ENCODE assay signal across 8 cellular contexts in the genomic region with DNA sequence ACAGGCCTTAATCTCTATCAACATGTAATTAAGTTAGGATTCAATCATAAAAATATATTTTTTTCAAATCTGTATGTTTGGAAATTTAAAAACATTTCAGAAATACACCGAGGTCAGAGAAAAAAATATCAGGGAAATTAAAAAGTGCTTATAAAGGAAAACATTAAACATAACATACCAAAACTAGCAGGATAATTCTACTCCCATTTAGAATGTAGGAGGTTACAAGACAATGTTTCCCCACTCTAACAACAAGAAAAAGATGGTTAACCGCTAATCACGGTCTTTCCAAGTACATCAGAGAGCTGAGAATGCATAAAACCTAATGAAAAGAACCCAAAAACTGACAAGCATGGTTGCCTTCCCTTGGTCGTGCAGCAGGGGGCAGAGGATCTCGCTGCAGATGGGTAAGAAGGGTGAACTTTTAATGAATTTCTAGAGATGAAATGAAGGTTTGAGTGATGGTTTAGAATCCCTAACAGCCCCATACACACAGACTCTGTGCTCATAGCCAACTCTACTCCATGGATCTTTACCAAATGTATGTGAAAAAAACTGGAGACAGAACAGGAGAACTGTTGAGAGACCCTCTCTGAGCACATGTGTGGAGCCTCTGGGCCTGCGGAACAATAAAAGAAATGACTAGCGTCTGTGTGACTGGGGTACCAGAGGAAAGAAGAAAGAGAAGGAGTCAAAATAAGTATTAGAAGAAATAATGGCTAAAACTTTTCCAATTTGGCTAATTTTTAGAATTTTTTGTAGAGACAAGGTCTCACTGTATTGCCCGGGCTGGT. TPM values are rescaled to one million over a fixed set of nuclear protein-coding genes. Genes with fewer than 3 reads are reported as not detected.
A peak's percentile ranks its signal among the peaks of the same experiment; 100 is the strongest.
DNase-seq lines count a peak whose midpoint lies in the region; ATAC-seq and TF ChIP-seq lines count a peak whose summit lies in the region.

No MANE protein-coding gene starts in this region.

- H3K4me1 Mint-ChIP-seq in activated T-cell treated with anti-CD3 and anti-CD28 coated beads, Interleukin-2, amount 50 U/mL, for 4 hours (ENCODE audit: low read depth), result peaks cover 13% of the 10 kb centered on the region

- H3K36me3 Mint-ChIP-seq in activated T-cell treated with anti-CD3 and anti-CD28 coated beads, Interleukin-2, amount 50 U/mL, for 4 hours (ENCODE audit: insufficient read depth), result no peaks in the 10 kb centered on the region

- no peaks in the 10 kb centered on the region for H3K9me3 Mint-ChIP-seq in activated T-cell treated with anti-CD3 and anti-CD28 coated beads, Interleukin-2, amount 50 U/mL, for 4 hours

- peak; percentile 26 for DNase-seq in activated CD4-positive, CD25-positive, alpha-beta regulatory T cell treated with anti-CD3 and anti-CD28 coated beads, Interleukin-2, amount 50 U/mL, for 16 hours (ENCODE audit: low read depth, low spot score)
- DNase-seq in NOMO-1 treated with dmso at 0.1 percent for 144 hours (lab: John Stamatoyannopoulos, UW; ENCODE audit: unreplicated experiment) (peak; percentile 15), fibroblast of villous mesenchyme (ENCODE audit: low read depth) (peak; percentile 66), NK-92 (lab: John Stamatoyannopoulos, UW; ENCODE audit: unreplicated experiment) (no peak)
- DNase-seq in activated T-cell treated with anti-CD3 and anti-CD28 coated beads, Interleukin-2, amount 50 U/mL, for 4 hours, result peak; percentile 36
- DNase-seq in stimulated activated CD4-positive, alpha-beta T cell treated with anti-CD3 and anti-CD28 coated beads, Interleukin-1b, Interleukin-23, amount 100 ng/mL, for 4 hours (ENCODE audit: low read depth in 2 of 2), result peak; percentile 30 to 47

- H3K27me3 Mint-ChIP-seq in activated T-cell treated with anti-CD3 and anti-CD28 coated beads, Interleukin-2, amount 50 U/mL, for 4 hours (ENCODE audit: low read depth), result peaks cover 2% of the 10 kb centered on the region

- H3K4me3 Mint-ChIP-seq in activated T-cell treated with anti-CD3 and anti-CD28 coated beads, Interleukin-2, amount 50 U/mL, for 4 hours, result no peak overlapping the region

- TF ChIP-seq CTCF in fibroblast of villous mesenchyme (IDR thresholded peaks at IDR 0.05; ENCODE audit: insufficient read depth, low read depth, low read length), result peak; percentile 97

- ATAC-seq in activated CD4-positive, CD25-positive, alpha-beta regulatory T cell treated with anti-CD3 and anti-CD28 coated beads, Interleukin-2, amount 50 U/mL, for 24 hours, result no peak
- ATAC-seq in activated T-cell treated with anti-CD3 and anti-CD28 coated beads, Interleukin-2, amount 50 U/mL, for 4 hours, result peak in 1 of 2 donors; percentile 61
- ATAC-seq in HG03159 (IDR thresholded peaks at IDR 0.05; ENCODE audit: unreplicated experiment), result no peak

- H3K4me3 ChIP-seq in fibroblast of villous mesenchyme (ENCODE audit: low read depth, low read length), result no peak overlapping the region

RNA-seq across cellular contexts. Expression of a gene that starts 51.3 kb away (rescaled TPM):
- total RNA-seq in activated T-cell treated with anti-CD3 and anti-CD28 coated beads, Interleukin-2, amount 50 U/mL, for 4 hours, result 100 to 1,000 TPM; 126 to 134 (median 129) TPM
- total RNA-seq in fibroblast of villous mesenchyme, result 72.1 and 74.1 TPM in 2 replicates
